In the genomic region with DNA sequence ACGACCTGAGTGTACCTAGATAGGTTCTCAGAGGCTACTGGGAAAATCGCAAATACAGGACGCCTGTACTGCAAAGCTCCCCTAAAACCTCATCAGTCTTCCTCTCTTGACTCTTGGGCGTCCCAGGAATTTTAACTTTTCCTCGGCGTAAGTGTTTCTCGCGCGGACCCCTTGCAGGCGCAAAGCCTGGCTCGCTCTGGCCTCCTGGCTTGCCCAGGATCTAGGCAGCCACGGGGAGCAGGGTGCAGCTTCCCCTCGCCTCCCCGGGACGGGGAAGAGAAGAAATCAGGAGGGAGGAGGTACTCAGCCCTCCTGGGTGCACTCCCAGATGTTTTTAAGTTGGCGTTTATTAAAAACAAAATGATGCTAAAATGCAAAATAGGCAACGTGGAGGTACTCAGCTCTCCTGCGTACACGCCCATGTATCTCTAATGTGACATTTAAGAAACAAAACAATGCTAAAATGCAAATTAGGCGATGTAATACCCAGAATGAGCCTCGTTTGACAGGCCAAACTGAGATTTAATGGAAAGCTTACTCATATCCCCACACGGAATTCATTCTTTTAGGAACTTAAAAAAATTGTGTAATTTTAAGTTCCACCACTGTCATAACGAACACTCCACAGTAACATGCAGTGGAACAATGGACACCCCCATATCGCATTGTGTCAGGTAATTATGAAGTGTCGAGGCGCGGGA, we compare ENCODE assay signal across 9 cellular contexts. TPM values are rescaled to one million over a fixed set of nuclear protein-coding genes. Genes with fewer than 3 reads are reported as not detected.
DNase-seq lines count a peak whose midpoint lies in the region; ATAC-seq, FAIRE-seq and TF ChIP-seq lines count a peak whose summit lies in the region.
"Had no signal": no experiment of that assay in that cellular context is flagged by ENCODE, and none has a peak within 500 bp of the region (broad histone marks: within the 10 kb centered on the region; RNA-seq: fewer than 3 reads in every experiment).

No MANE protein-coding gene starts in this region.

- H3K9me3 ChIP-seq in ascending aorta, result no peaks in the 10 kb centered on the region
- no peaks in the 10 kb centered on the region for H3K9me3 ChIP-seq in HepG2 (ENCODE audit: low read length)
- H3K9me3 ChIP-seq in thyroid gland, result no peaks in the 10 kb centered on the region

- peak overlapping the region; percentile 73 to 79 for H3K4me3 ChIP-seq in ascending aorta
- peak overlapping the region; percentile 94 to 98 (median 96) for H3K4me3 ChIP-seq in HepG2 (replicated peaks in 1 of 3; ENCODE audit: insufficient read depth in 1 of 3, low read depth in 2 of 3, low read length in 3 of 3)
- peak overlapping the region in 1 of 3 donors; percentile 59 for H3K4me3 ChIP-seq in thyroid gland (replicated peaks in 1 of 3)

- CTCF ChIA-PET in HepG2 (lab: Yijun Ruan, JAX; ENCODE audit: low intra/inter-chr PET ratio, low total read pairs), result no interaction called here

- H3K79me2 ChIP-seq in HepG2 (ENCODE audit: insufficient read depth, low read length), result peaks cover 25% of the 10 kb centered on the region

- in situ Hi-C loops in HepG2 (cut with HindIII; ENCODE audit: extremely low pct_ligation_motif_present, low pct_unique_long_range_greater_than_20kb), result no loop called here

- 5% methylated on average over 26 of the region's 27 CpGs for WGBS in HepG2 (ENCODE audit: low lambda C conversion rate)
- WGBS in thyroid gland, 2 donors, result 39 to 49% methylated on average over 27 of the region's 27 CpGs

- peak; percentile 59 for DNase-seq in activated CD8-positive, alpha-beta memory T cell treated with anti-CD3 and anti-CD28 coated beads for 24 hours
- DNase-seq in activated CD8-positive, alpha-beta memory T cell treated with anti-CD3 and anti-CD28 coated beads, Interleukin-2, amount 50 U/mL, for 48 hours, result no peak
- DNase-seq in ascending aorta (ENCODE audit: low spot score in 2 of 2), result no peak
- DNase-seq in HepG2 (ENCODE audit: low spot score), result no peak
- DNase-seq in thyroid gland, result no peak
- DNase-seq in NCI-H524 treated with DMSO at 0.1 percent for 48 hours (lab: John Stamatoyannopoulos, UW), result no peak
- DNase-seq in SIG-M5 treated with dmso at 0.1 percent for 504 hours (lab: John Stamatoyannopoulos, UW; ENCODE audit: unreplicated experiment), result no peak
- DNase-seq: GDM1 had no signal

- ATAC-seq in HepG2 (no peak), HG03439 (IDR thresholded peaks at IDR 0.05; ENCODE audit: unreplicated experiment) (no peak)

- POLR2A ChIA-PET in HepG2 (lab: Yijun Ruan, JAX), result interaction anchor here (1.0 to 4.0 kb wide), 4 partner anchors 29 to 373 kb away, joined by 4 to 24 read pairs (median 8); a partner anchor contains a TSS

- peak overlapping the region; percentile 97 for H3K4me2 ChIP-seq in HepG2 (ENCODE audit: low read depth, low read length)

- H3K36me3 ChIP-seq in ascending aorta, result no peaks in the 10 kb centered on the region
- no peaks in the 10 kb centered on the region for H3K36me3 ChIP-seq in HepG2 (replicated peaks in 1 of 2; ENCODE audit: control insufficient read depth in 1 of 2, insufficient read depth in 2 of 2, low read length in 2 of 2)
- no peaks in the 10 kb centered on the region for H3K36me3 ChIP-seq in thyroid gland

- no peak for TF ChIP-seq RAD21 in HepG2 (CRISPR knock-in tag; IDR thresholded peaks at IDR 0.05)

- H3K4me1 ChIP-seq in ascending aorta (peaks cover 5 to 22% of the 10 kb centered on the region in 2 donors), HepG2 (ENCODE audit: insufficient read depth, low read length) (peaks cover 19% of the 10 kb centered on the region), thyroid gland (peaks cover 12 to 16% of the 10 kb centered on the region in 2 donors)

- no peak for TF ChIP-seq POLR2A in HepG2 (IDR thresholded peaks at IDR 0.05; ENCODE audit: insufficient read depth in 1 of 2, low read depth in 2 of 2, low read length in 2 of 2)
- TF ChIP-seq POLR2A in thyroid gland (IDR thresholded peaks at IDR 0.05), result no peak

- no peaks in the 10 kb centered on the region for H4K20me1 ChIP-seq in HepG2 (ENCODE audit: insufficient read depth, low read length)

- no peaks in the 10 kb centered on the region for H3K27me3 ChIP-seq in ascending aorta
- no peaks in the 10 kb centered on the region; a peak in 2 of 5 replicates for H3K27me3 ChIP-seq in HepG2 (ENCODE audit: control insufficient read depth in 1 of 2, insufficient read depth in 2 of 2, low read length in 2 of 2)
- no peaks in the 10 kb centered on the region for H3K27me3 ChIP-seq in thyroid gland

- BruUV-seq in HepG2 (replicated peaks; lab: Mats Ljungman, UMichigan), result TSS peak; percentile 54

- peak overlapping the region; percentile 80 for H3K9ac ChIP-seq in HepG2 (ENCODE audit: insufficient read depth, low read depth, low read length)

- TF ChIP-seq EP300 in HepG2 (IDR thresholded peaks at IDR 0.05; ENCODE audit: low read depth in 2 of 2, low read length in 2 of 2), result no peak
- TF ChIP-seq EP300 in HepG2 (CRISPR knock-in tag; IDR thresholded peaks at IDR 0.05; ENCODE audit: borderline replicate concordance), result no peak

- H2AFZ ChIP-seq in HepG2 (ENCODE audit: low read length), result no peak overlapping the region

- peak overlapping the region; percentile 58 to 86 for H3K27ac ChIP-seq in ascending aorta
- peak overlapping the region; percentile 73 for H3K27ac ChIP-seq in HepG2 (ENCODE audit: extremely low read length, insufficient read depth, low read length)
- H3K27ac ChIP-seq in thyroid gland, result peak overlapping the region in 2 of 3 donors; percentile 61 to 67

- no peak for FAIRE-seq in HepG2 (lab: Jason Lieb, UNC)

- intact Hi-C loops in ascending aorta (cut with DNase I) (no loop called here), HepG2 (cut with micrococcal nuclease; ENCODE audit: unreplicated experiment) (no loop called here), thyroid gland (cut with DNase I) (no loop called here)

- no peak for TF ChIP-seq CTCF in ascending aorta (IDR thresholded peaks at IDR 0.05)
- no peak for TF ChIP-seq CTCF in HepG2 (CRISPR knock-in tag; IDR thresholded peaks at IDR 0.05)
- no peak for TF ChIP-seq CTCF in thyroid gland (IDR thresholded peaks at IDR 0.05)

RNA-seq across cellular contexts. Expression of a gene that starts 1.6 kb away (rescaled TPM):
- 5.4 TPM for total RNA-seq in ascending aorta
- 5.0 and 6.9 TPM in 2 replicates for total RNA-seq in HepG2 (2016; rRNA removed; fragmentation: Illumina TruSeq; extraction: Trizol)
- total RNA-seq in HepG2 (2016; cell fraction: cytosol; rRNA removed; fragmentation: Illumina TruSeq; extraction: Trizol; ENCODE audit: low read depth), result 16.8 and 17.1 TPM in 2 replicates
- 4.6 and 7.3 TPM in 2 replicates for total RNA-seq in HepG2 (2016; cell fraction: insoluble cytoplasmic fraction; rRNA removed; fragmentation: Illumina TruSeq; extraction: Trizol)
- total RNA-seq in HepG2 (2016; cell fraction: membrane; rRNA removed; fragmentation: Illumina TruSeq; extraction: Trizol), result 9.6 and 9.9 TPM in 2 replicates
- total RNA-seq in HepG2 (2016; cell fraction: nucleus; rRNA removed; fragmentation: Illumina TruSeq; extraction: Trizol), result 20.2 and 20.8 TPM in 2 replicates
- polyA plus RNA-seq in HepG2 (2011; rRNA removed), result 1.2 and 1.5 TPM in 2 replicates
- 0.68 and 0.69 TPM in 2 replicates for polyA plus RNA-seq in HepG2 (2011; cell fraction: cytosol; rRNA removed)
- polyA plus RNA-seq in HepG2 (2011; cell fraction: nucleus; rRNA removed), result 2.6 and 4.7 TPM in 2 replicates
- polyA plus RNA-seq in HepG2 (2012), result 7.5 and 8.9 TPM in 2 replicates
- polyA plus RNA-seq in HepG2 (2016; cell fraction: cytosol; fragmentation: Illumina TruSeq; extraction: Trizol; ENCODE audit: low read depth), result 3.7 and 4.0 TPM in 2 replicates
- polyA plus RNA-seq in HepG2 (2016; cell fraction: insoluble cytoplasmic fraction; fragmentation: Illumina TruSeq; extraction: Trizol; ENCODE audit: low read depth), result 7.3 and 10.4 TPM in 2 replicates
- polyA plus RNA-seq in HepG2 (2016; cell fraction: membrane; fragmentation: Illumina TruSeq; extraction: Trizol; ENCODE audit: low read depth), result 7.3 and 8.1 TPM in 2 replicates
- polyA plus RNA-seq in HepG2 (2016; cell fraction: nucleus; fragmentation: Illumina TruSeq; extraction: Trizol; ENCODE audit: insufficient read depth, low read depth), result 11.6 and 12.0 TPM in 2 replicates
- polyA minus RNA-seq in HepG2 (2011; rRNA and poly(A)+ RNA removed; ENCODE audit: low replicate concordance), result 0.12 and 2.0 TPM in 2 replicates
- polyA minus RNA-seq in HepG2 (2011; cell fraction: cytosol; rRNA and poly(A)+ RNA removed), result 2.5 and 3.5 TPM in 2 replicates
- 17.2 and 22.7 TPM in 2 replicates for polyA minus RNA-seq in HepG2 (2011; cell fraction: nucleus; rRNA and poly(A)+ RNA removed)
- 10 to 100 TPM in 3 of 4 donors, 1 to 10 TPM in 1; 5.6 to 21.4 (median 18.1) TPM for total RNA-seq in thyroid gland

RNA-seq across cellular contexts. Expression of a gene that starts 29.0 kb away (rescaled TPM):
- total RNA-seq in ascending aorta (0.85 TPM), HepG2 (2016; rRNA removed; fragmentation: Illumina TruSeq; extraction: Trizol) (17.0 and 23.7 TPM in 2 replicates), thyroid gland (10 to 100 TPM; 18.6 to 32.3 (median 25.6) TPM)
- 2.9 and 3.2 TPM in 2 replicates for total RNA-seq in HepG2 (2016; cell fraction: cytosol; rRNA removed; fragmentation: Illumina TruSeq; extraction: Trizol; ENCODE audit: low read depth)
- total RNA-seq in HepG2 (2016; cell fraction: insoluble cytoplasmic fraction; rRNA removed; fragmentation: Illumina TruSeq; extraction: Trizol), result 18.3 and 23.8 TPM in 2 replicates
- total RNA-seq in HepG2 (2016; cell fraction: membrane; rRNA removed; fragmentation: Illumina TruSeq; extraction: Trizol), result 9.3 and 9.5 TPM in 2 replicates
- total RNA-seq in HepG2 (2016; cell fraction: nucleus; rRNA removed; fragmentation: Illumina TruSeq; extraction: Trizol), result 14.1 and 15.4 TPM in 2 replicates
- 12.5 and 16.2 TPM in 2 replicates for polyA plus RNA-seq in HepG2 (2011; rRNA removed)
- polyA plus RNA-seq in HepG2 (2011; cell fraction: cytosol; rRNA removed), result 9.6 and 11.7 TPM in 2 replicates
- polyA plus RNA-seq in HepG2 (2011; cell fraction: nucleus; rRNA removed), result 7.2 and 7.4 TPM in 2 replicates
- 9.1 and 10.3 TPM in 2 replicates for polyA plus RNA-seq in HepG2 (2012)
- 2.9 TPM in 2 replicates for polyA plus RNA-seq in HepG2 (2016; cell fraction: cytosol; fragmentation: Illumina TruSeq; extraction: Trizol; ENCODE audit: low read depth)
- polyA plus RNA-seq in HepG2 (2016; cell fraction: insoluble cytoplasmic fraction; fragmentation: Illumina TruSeq; extraction: Trizol; ENCODE audit: low read depth), result 23.7 and 26.1 TPM in 2 replicates
- polyA plus RNA-seq in HepG2 (2016; cell fraction: membrane; fragmentation: Illumina TruSeq; extraction: Trizol; ENCODE audit: low read depth), result 5.0 and 6.5 TPM in 2 replicates
- 9.4 and 12.7 TPM in 2 replicates for polyA plus RNA-seq in HepG2 (2016; cell fraction: nucleus; fragmentation: Illumina TruSeq; extraction: Trizol; ENCODE audit: insufficient read depth, low read depth)
- polyA minus RNA-seq in HepG2 (2011; rRNA and poly(A)+ RNA removed; ENCODE audit: low replicate concordance), result 31.3 and 38.1 TPM in 2 replicates
- 11.1 and 12.6 TPM in 2 replicates for polyA minus RNA-seq in HepG2 (2011; cell fraction: cytosol; rRNA and poly(A)+ RNA removed)
- polyA minus RNA-seq in HepG2 (2011; cell fraction: nucleus; rRNA and poly(A)+ RNA removed), result 31.7 and 32.4 TPM in 2 replicates
